24 cellular contexts compared by ENCODE assay signal in genomic region chr16:6549415-6549814, GRCh38.
"Had no signal": no experiment of that assay in that cellular context is flagged by ENCODE, and none has a peak within 500 bp of the region (broad histone marks: within the 10 kb centered on the region; RNA-seq: fewer than 3 reads in every experiment).

No MANE protein-coding gene starts in this region.

- H3K9me3 ChIP-seq: esophagus muscularis mucosa, gastrocnemius medialis, left lung, lower lobe of right lung, mucosa of descending colon had no signal

- H3K4me3 ChIP-seq: coronary artery, dorsolateral prefrontal cortex, esophagus muscularis mucosa, gastrocnemius medialis, heart right ventricle, left lung, lower lobe of right lung, mucosa of descending colon had no signal

- DNase-seq: dermis blood vessel endothelial cell; dorsolateral prefrontal cortex; effector CD4-positive, alpha-beta T cell; effector memory CD4-positive, alpha-beta T cell; foreskin fibroblast; foreskin melanocyte; gastrocnemius medialis; glutamatergic neuron; head of caudate nucleus; heart right ventricle; hippocampal formation; left cardiac atrium; left lung; left ventricle myocardium superior; lower lobe of right lung; mesenchymal stem cell; mucosa of descending colon; naive B cell had no signal

- ATAC-seq: gastrocnemius medialis, heart right ventricle, left cardiac atrium, left lung, left ventricle myocardium superior, lower lobe of right lung, mucosa of descending colon had no signal

- FAIRE-seq: colon, endothelial cell of umbilical vein, islet of Langerhans, keratinocyte had no signal

- H3K36me3 ChIP-seq: esophagus muscularis mucosa, gastrocnemius medialis, heart right ventricle, left lung, lower lobe of right lung had no signal

- H3K4me1 ChIP-seq: esophagus muscularis mucosa, gastrocnemius medialis, heart right ventricle, left lung, lower lobe of right lung had no signal

- H3K27ac ChIP-seq: coronary artery, dorsolateral prefrontal cortex, esophagus muscularis mucosa, gastrocnemius medialis, heart right ventricle, left lung, lower lobe of right lung had no signal

- H3K27me3 ChIP-seq: esophagus muscularis mucosa, gastrocnemius medialis, heart right ventricle, left lung had no signal
